In genomic region chr9:114155263-114155966, GRCh38 we compare ENCODE assay signal across 8 cellular contexts. TPM values are rescaled to one million over a fixed set of nuclear protein-coding genes. Genes with fewer than 3 reads are reported as not detected.
DNase-seq lines count a peak whose midpoint lies in the region; ATAC-seq and TF ChIP-seq lines count a peak whose summit lies in the region.

Gene COL27A1, plus strand, starts transcription at chr9:114155537. Its CDS starts 414 bp downstream, at chr9:114155951.

- peaks cover 52% of the 10 kb centered on the region for H3K27me3 Mint-ChIP-seq in activated T-cell treated with anti-CD3 and anti-CD28 coated beads, Interleukin-2, amount 50 U/mL, for 4 hours (ENCODE audit: low read depth)

- no peaks in the 10 kb centered on the region for H3K9me3 Mint-ChIP-seq in activated T-cell treated with anti-CD3 and anti-CD28 coated beads, Interleukin-2, amount 50 U/mL, for 4 hours

- H2AFZ ChIP-seq in OCI-LY7 (ENCODE audit: low read length): no peak within 1 kb of the TSS

- ATAC-seq in GM19025 (IDR thresholded peaks at IDR 0.05; ENCODE audit: low read depth, unreplicated experiment): peak; percentile 79
- ATAC-seq in HG03520 (IDR thresholded peaks at IDR 0.05; ENCODE audit: unreplicated experiment): peak; percentile 70
- peak; percentile 86 to 89 for ATAC-seq in activated T-cell treated with anti-CD3 and anti-CD28 coated beads, Interleukin-2, amount 50 U/mL, for 4 hours
- ATAC-seq in esophagus mucosa: peak; percentile 79

- no peak within 1 kb of the TSS for H3K4me3 ChIP-seq in OCI-LY7 (ENCODE audit: low read depth, low read length, poor library complexity, severe bottlenecking)
- H3K4me3 ChIP-seq in mucosa of stomach (ENCODE audit: low read length): peak within 1 kb of the TSS; percentile 71

- H3K9me3 ChIP-seq in OCI-LY7 (ENCODE audit: low read length) (no peaks in the 10 kb centered on the region), mucosa of stomach (ENCODE audit: control insufficient read depth, low read length) (no peaks in the 10 kb centered on the region)

- peak within 1 kb of the TSS; percentile 84 for H3K4me3 Mint-ChIP-seq in activated T-cell treated with anti-CD3 and anti-CD28 coated beads, Interleukin-2, amount 50 U/mL, for 4 hours

- intact Hi-C loops in OCI-LY7 (cut with micrococcal nuclease; ENCODE audit: unreplicated experiment): loop anchor here (5.0 to 10.0 kb wide), 2 partner anchors 51 to 137 kb away; no protein-coding TSS in a partner anchor

- H3K36me3 ChIP-seq in OCI-LY7 (ENCODE audit: insufficient read depth, low read length): no peaks in the 10 kb centered on the region
- H3K36me3 ChIP-seq in mucosa of stomach (ENCODE audit: control insufficient read depth, insufficient read depth, low read length): no peaks in the 10 kb centered on the region

- no peak within 1 kb of the TSS for H3K27ac ChIP-seq in OCI-LY7 (ENCODE audit: low read depth, low read length, poor library complexity, severe bottlenecking)

- H4K20me1 ChIP-seq in OCI-LY7 (ENCODE audit: insufficient read depth, low read length): no peaks in the 10 kb centered on the region

- H3K27me3 ChIP-seq in mucosa of stomach (ENCODE audit: control insufficient read depth, insufficient read depth, low read length): peaks cover 20% of the 10 kb centered on the region

- H3K4me2 ChIP-seq in OCI-LY7 (ENCODE audit: low read length): no peak within 1 kb of the TSS

- CTCF ChIA-PET in OCI-LY7 (lab: Charles Lee; ENCODE audit: unreplicated experiment): no interaction called here

- no TSS peak for BruUV-seq in OCI-LY7 (replicated peaks; lab: Mats Ljungman, UMichigan)

- no peaks in the 10 kb centered on the region for H3K36me3 Mint-ChIP-seq in activated T-cell treated with anti-CD3 and anti-CD28 coated beads, Interleukin-2, amount 50 U/mL, for 4 hours (ENCODE audit: insufficient read depth)

- no peaks in the 10 kb centered on the region for H3K9me2 ChIP-seq in OCI-LY7 (ENCODE audit: insufficient read depth, low read length)

- no peaks in the 10 kb centered on the region for H3K79me2 ChIP-seq in OCI-LY7 (ENCODE audit: insufficient read depth, low read depth, low read length)

- H3K9ac ChIP-seq in mucosa of stomach (ENCODE audit: low read length): peak within 1 kb of the TSS; percentile 68

- DNase-seq in AG08396 (ENCODE audit: low spot score) (peak; percentile 94), OCI-LY7 (ENCODE audit: low spot score) (peak; percentile 51)
- peak; percentile 76 for DNase-seq in activated T-cell treated with anti-CD3 and anti-CD28 coated beads, Interleukin-2, amount 50 U/mL, for 4 hours
- DNase-seq in stimulated activated CD8-positive, alpha-beta memory T cell treated with anti-CD3 and anti-CD28 coated beads, Interleukin-4, amount 100 ng/mL, for 24 hours (ENCODE audit: low read depth): peak; percentile 79

- POLR2A ChIA-PET in OCI-LY7 (lab: Charles Lee): no interaction called here

- TF ChIP-seq CTCF in OCI-LY7 (conservative IDR thresholded peaks at IDR 0.05; ENCODE audit: low read length): peak; percentile 83

- H3K4me1 Mint-ChIP-seq in activated T-cell treated with anti-CD3 and anti-CD28 coated beads, Interleukin-2, amount 50 U/mL, for 4 hours (ENCODE audit: low read depth): peaks cover 19% of the 10 kb centered on the region

- no peaks in the 10 kb centered on the region for H3K4me1 ChIP-seq in OCI-LY7 (ENCODE audit: insufficient read depth, low read length, poor library complexity, severe bottlenecking)
- peaks cover 44% of the 10 kb centered on the region for H3K4me1 ChIP-seq in mucosa of stomach (ENCODE audit: control insufficient read depth, insufficient read depth, low read length)

RNA-seq across cellular contexts. Expression of gene COL27A1, which starts in this region (rescaled TPM):
- total RNA-seq in OCI-LY7 (2014; rRNA removed; shearing (Covaris generic)): not detected in 2 replicates
- not detected in 2 replicates for total RNA-seq in OCI-LY7 (2022)
- total RNA-seq in activated T-cell treated with anti-CD3 and anti-CD28 coated beads, Interleukin-2, amount 50 U/mL, for 4 hours: 1 to 10 TPM; 1.4 to 2.8 (median 1.7) TPM
- total RNA-seq in esophagus mucosa: 13.6 TPM

Comparison
In these comparisons a context has a peak if more than half of its experiments do, and no peak if none do; other contexts are left out.
1. Peak in DNase-seq in OCI-LY7; RNA of the gene not detected or under 1 TPM.